ENCODE assay signal across 8 cellular contexts in genomic region chr2:47225061-47225783, GRCh38. TPM values are rescaled to one million over a fixed set of nuclear protein-coding genes. Genes with fewer than 3 reads are reported as not detected.
DNase-seq lines count a peak whose midpoint lies in the region; ATAC-seq and TF ChIP-seq lines count a peak whose summit lies in the region.

No MANE protein-coding gene starts in this region.

- no peak overlapping the region for H3K4me3 ChIP-seq in coronary artery
- H3K4me3 ChIP-seq in mucosa of descending colon, result no peak overlapping the region

- H3K27me3 Mint-ChIP-seq in Calu3 (ENCODE audit: unreplicated experiment), result no peaks in the 10 kb centered on the region
- peaks cover 1 to 2% (median 2%) of the 10 kb centered on the region in 3 donors for H3K27me3 Mint-ChIP-seq in CD14-positive monocyte (ENCODE audit: low read depth in 3 of 3)
- no peaks in the 10 kb centered on the region for H3K27me3 Mint-ChIP-seq in activated T-cell treated with anti-CD3 and anti-CD28 coated beads, Interleukin-2, amount 50 U/mL, for 24 hours

- TF ChIP-seq CTCF in Calu3 (IDR thresholded peaks at IDR 0.05; ENCODE audit: unreplicated experiment) (no peak), coronary artery (IDR thresholded peaks at IDR 0.05) (no peak), mucosa of descending colon (IDR thresholded peaks at IDR 0.05) (no peak), CD14-positive monocyte (IDR thresholded peaks at IDR 0.05) (no peak)

- H3K4me1 Mint-ChIP-seq in Calu3 (ENCODE audit: low read depth, unreplicated experiment) (peaks cover 47% of the 10 kb centered on the region), CD14-positive monocyte (no peaks in the 10 kb centered on the region)
- H3K4me1 Mint-ChIP-seq in activated T-cell treated with anti-CD3 and anti-CD28 coated beads, Interleukin-2, amount 50 U/mL, for 24 hours (ENCODE audit: low read depth), result no peaks in the 10 kb centered on the region

- H3K4me1 ChIP-seq in mucosa of descending colon (ENCODE audit: low read depth), result peaks cover 15% of the 10 kb centered on the region

- peaks cover 4% of the 10 kb centered on the region for H3K36me3 Mint-ChIP-seq in Calu3 (ENCODE audit: insufficient read depth, unreplicated experiment)
- no peaks in the 10 kb centered on the region for H3K36me3 Mint-ChIP-seq in CD14-positive monocyte
- no peaks in the 10 kb centered on the region for H3K36me3 Mint-ChIP-seq in activated T-cell treated with anti-CD3 and anti-CD28 coated beads, Interleukin-2, amount 50 U/mL, for 24 hours (ENCODE audit: low read depth)

- H3K9me3 Mint-ChIP-seq in Calu3 (ENCODE audit: low read depth, unreplicated experiment), result peaks cover 2% of the 10 kb centered on the region
- H3K9me3 Mint-ChIP-seq in CD14-positive monocyte, result peaks cover 0 to 1% (median 0%) of the 10 kb centered on the region in 7 donors
- H3K9me3 Mint-ChIP-seq in activated T-cell treated with anti-CD3 and anti-CD28 coated beads, Interleukin-2, amount 50 U/mL, for 24 hours, result no peaks in the 10 kb centered on the region

- H3K36me3 ChIP-seq in mucosa of descending colon (ENCODE audit: low read depth), result no peaks in the 10 kb centered on the region

- H3K9me3 ChIP-seq in mucosa of descending colon, result no peaks in the 10 kb centered on the region

- intact Hi-C loops in Calu3 (cut with micrococcal nuclease; ENCODE audit: unreplicated experiment) (no loop called here), mucosa of descending colon (cut with DNase I, micrococcal nuclease) (no loop called here), CD14-positive monocyte (cut with micrococcal nuclease) (no loop called here)

- no TSS peak for BruUV-seq in Calu3 (replicated peaks; lab: Mats Ljungman, UMichigan)

- H3K4me3 Mint-ChIP-seq in Calu3 (ENCODE audit: low read depth, unreplicated experiment) (no peak overlapping the region), CD14-positive monocyte (no peak overlapping the region)
- H3K4me3 Mint-ChIP-seq in activated T-cell treated with anti-CD3 and anti-CD28 coated beads, Interleukin-2, amount 50 U/mL, for 24 hours, result no peak overlapping the region

- ATAC-seq in mucosa of descending colon (peak; percentile 76), GM21390 (IDR thresholded peaks at IDR 0.05; ENCODE audit: unreplicated experiment) (no peak)

- H3K27ac ChIP-seq in coronary artery, result peak overlapping the region in 1 of 2 donors; percentile 53

- CTCF ChIA-PET in Calu3 (lab: Charles Lee), result interaction anchor here (1.4 kb wide), 1 partner anchor 11 kb away, joined by 3 read pairs; no protein-coding TSS in a partner anchor

- DNase-seq in Calu3 (peak; percentile 48), NCI-H2196 treated with DMSO at 0.1 percent for 48 hours (lab: John Stamatoyannopoulos, UW; ENCODE audit: unreplicated experiment) (peak; percentile 96), coronary artery (ENCODE audit: low spot score) (peak; percentile 87), mucosa of descending colon (peak; percentile 60 to 71 (median 60)), CD14-positive monocyte (ENCODE audit: low spot score) (no peak)
- no peak for DNase-seq in activated CD4-positive, alpha-beta T cell treated with anti-CD3 and anti-CD28 coated beads for 48 hours
- no peak for DNase-seq in activated T-cell treated with anti-CD3 and anti-CD28 coated beads, Interleukin-2, amount 50 U/mL, for 24 hours

- H3K27ac Mint-ChIP-seq in Calu3 (ENCODE audit: unreplicated experiment), result no peak overlapping the region
- H3K27ac Mint-ChIP-seq in CD14-positive monocyte, result no peak overlapping the region
- no peak overlapping the region for H3K27ac Mint-ChIP-seq in activated T-cell treated with anti-CD3 and anti-CD28 coated beads, Interleukin-2, amount 50 U/mL, for 24 hours

RNA-seq across cellular contexts. Expression of gene CALM2, which starts 48.9 kb away (rescaled TPM):
- total RNA-seq in Calu3 (2022) (756 and 782 TPM in 2 replicates), mucosa of descending colon (100 to 1,000 TPM; 576 to 657 (median 608) TPM)
- 1,000 to 10,000 TPM; 2,758 to 2,774 TPM for polyA plus RNA-seq in CD14-positive monocyte

Comparison
In these comparisons a context has a peak if more than half of its experiments do, and no peak if none do; other contexts are left out.
1. DNase-seq: peak in Calu3 (single experiment), NCI-H2196 treated with DMSO at 0.1 percent for 48 hours (single experiment), coronary artery (single experiment) and mucosa of descending colon (3 of 3); none in CD14-positive monocyte (single experiment), activated CD4-positive, alpha-beta T cell treated with anti-CD3 and anti-CD28 coated beads for 48 hours (single experiment) and activated T-cell treated with anti-CD3 and anti-CD28 coated beads, Interleukin-2, amount 50 U/mL, for 24 hours (single experiment).